Comparison of ENCODE assay signal across 20 cellular contexts in the genomic region with DNA sequence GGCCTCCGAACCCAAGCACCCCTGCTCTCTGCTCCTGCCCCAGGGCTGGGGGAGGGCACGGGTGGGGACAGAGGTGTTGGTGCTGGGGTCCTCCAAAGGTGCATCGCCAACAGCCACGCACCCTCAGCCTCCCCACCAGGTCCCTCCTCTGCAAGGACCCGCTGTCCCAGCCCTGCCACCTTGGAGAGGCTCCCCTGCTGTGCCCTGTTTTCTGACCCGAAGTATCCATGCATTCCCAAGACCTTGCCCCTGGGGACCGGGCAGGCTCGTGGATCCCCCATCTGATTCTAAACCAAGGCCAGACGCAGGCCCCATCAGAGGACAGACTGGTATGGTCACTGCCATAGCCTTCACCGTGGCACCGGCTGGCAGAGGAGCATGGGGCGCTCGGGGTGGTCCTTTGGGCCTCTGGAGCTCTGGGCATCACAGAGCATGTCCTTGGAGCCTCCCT. TPM values are rescaled to one million over a fixed set of nuclear protein-coding genes. Genes with fewer than 3 reads are reported as not detected.
"Had no signal": no experiment of that assay in that cellular context is flagged by ENCODE, and none has a peak within 500 bp of the region (broad histone marks: within the 10 kb centered on the region; RNA-seq: fewer than 3 reads in every experiment).

No MANE protein-coding gene starts in this region.

- ATAC-seq: activated naive CD4-positive, alpha-beta T cell treated with anti-CD3 and anti-CD28 coated beads, Interleukin-2, amount 50 U/mL, for 72 hours; stimulated activated effector memory CD8-positive, alpha-beta T cell treated with anti-CD3 and anti-CD28 coated beads, Interleukin-12 subunit alpha, Interleukin-12 subunit beta, amount 100 ng/mL, for 72 hours had no signal

- H3K9me3 ChIP-seq: adrenal gland, breast epithelium, esophagus squamous epithelium, prostate gland, right atrium auricular region, tibial nerve, uterus had no signal

- H3K27ac ChIP-seq: adrenal gland, breast epithelium, esophagus squamous epithelium, prostate gland, right atrium auricular region, tibial nerve, uterus had no signal

- H3K27me3 ChIP-seq: adrenal gland, breast epithelium, right atrium auricular region, uterus had no signal

- FAIRE-seq: astrocyte, endothelial cell of umbilical vein, small intestine had no signal

- H3K4me3 ChIP-seq: adrenal gland, breast epithelium, esophagus squamous epithelium, prostate gland, right atrium auricular region, tibial nerve, uterus had no signal

- H3K36me3 ChIP-seq: adrenal gland, breast epithelium, esophagus squamous epithelium, prostate gland, right atrium auricular region, tibial nerve, uterus had no signal

- DNase-seq: activated CD4-positive, alpha-beta memory T cell treated with anti-CD3 and anti-CD28 coated beads, Interleukin-2, amount 10 ng/mL, durations not matched to agents 7 days and 5 days; activated CD4-positive, alpha-beta T cell treated with anti-CD3 and anti-CD28 coated beads for 48 hours; activated CD4-positive, CD25-positive, alpha-beta regulatory T cell; activated gamma-delta T cell treated with Interleukin-2 at 50 U/mL for 16 hours; effector CD8-positive, alpha-beta T cell; esophagus squamous epithelium; nucleus accumbens; small intestine; stimulated activated CD4-positive, alpha-beta T cell treated with anti-CD3 and anti-CD28 coated beads, Interleukin-4, amount 100 ng/mL, for 1 hour; T1000 had no signal

- H3K4me1 ChIP-seq: adrenal gland, breast epithelium, esophagus squamous epithelium, prostate gland, right atrium auricular region, tibial nerve, uterus had no signal

RNA-seq across cellular contexts. Expression of a gene that starts 22.7 kb away (rescaled TPM):
- polyA plus RNA-seq: endothelial cell of umbilical vein had no signal
